In genomic region chr16:50632927-50633800, GRCh38 we compare ENCODE assay signal across 26 cellular contexts. TPM values are rescaled to one million over a fixed set of nuclear protein-coding genes. Genes with fewer than 3 reads are reported as not detected.
DNase-seq lines count a peak whose midpoint lies in the region; ATAC-seq, FAIRE-seq and TF ChIP-seq lines count a peak whose summit lies in the region.
"Had no signal": no experiment of that assay in that cellular context is flagged by ENCODE, and none has a peak within 500 bp of the region (broad histone marks: within the 10 kb centered on the region; RNA-seq: fewer than 3 reads in every experiment).

No MANE protein-coding gene starts in this region.

- TF ChIP-seq POLR2A in K562 (conservative IDR thresholded peaks at IDR 0.05): no peak
- TF ChIP-seq POLR2A in uterus (IDR thresholded peaks at IDR 0.05): no peak

- no peaks in the 10 kb centered on the region for H3K9me3 Mint-ChIP-seq in activated CD4-positive, alpha-beta T cell treated with anti-CD3 and anti-CD28 coated beads for 36 hours (ENCODE audit: low read depth)
- no peaks in the 10 kb centered on the region for H3K9me3 Mint-ChIP-seq in activated CD4-positive, alpha-beta T cell treated with anti-CD3 and anti-CD28 coated beads, Interleukin-2, amount 10 ng/mL, durations not matched to agents 24 days and 14 days
- H3K9me3 Mint-ChIP-seq in nephron progenitor cell: no peaks in the 10 kb centered on the region
- H3K9me3 Mint-ChIP-seq: CD4-positive, CD25-positive, alpha-beta regulatory T cell; CD8-positive, alpha-beta T cell; GM23338; H9 had no signal

- WGBS in K562 (ENCODE audit: insufficient coverage, low coverage, missing lambda C conversion rate): 8% methylated on average over 24 of the region's 30 CpGs

- no peak overlapping the region for H3K27ac ChIP-seq in left ventricle myocardium inferior (replicated peaks)
- no peak overlapping the region for H3K27ac ChIP-seq in K562 (ENCODE audit: extremely low read depth, low read depth, low read length)
- H3K27ac ChIP-seq in uterus: no peak overlapping the region
- H3K27ac ChIP-seq: 22Rv1, BLaER1, C4-2B had no signal

- no peaks in the 10 kb centered on the region for H3K9me1 ChIP-seq in K562 (ENCODE audit: control insufficient read depth, insufficient read depth, low read length)

- H3K27me3 Mint-ChIP-seq in activated CD4-positive, alpha-beta T cell treated with anti-CD3 and anti-CD28 coated beads for 36 hours: no peaks in the 10 kb centered on the region
- H3K27me3 Mint-ChIP-seq in activated CD4-positive, alpha-beta T cell treated with anti-CD3 and anti-CD28 coated beads, Interleukin-2, amount 10 ng/mL, durations not matched to agents 24 days and 14 days: no peaks in the 10 kb centered on the region
- peaks cover 5% of the 10 kb centered on the region for H3K27me3 Mint-ChIP-seq in nephron progenitor cell (ENCODE audit: low read depth, poor library complexity)
- H3K27me3 Mint-ChIP-seq: CD4-positive, CD25-positive, alpha-beta regulatory T cell had no signal

- H3K36me3 ChIP-seq in left ventricle myocardium inferior: no peaks in the 10 kb centered on the region
- H3K36me3 ChIP-seq in K562 (ENCODE audit: control insufficient read depth, insufficient read depth, low read length): no peaks in the 10 kb centered on the region
- H3K36me3 ChIP-seq in uterus: no peaks in the 10 kb centered on the region
- H3K36me3 ChIP-seq: BLaER1 had no signal

- no peak for TF ChIP-seq CTCF in left ventricle myocardium inferior (IDR thresholded peaks at IDR 0.05; ENCODE audit: borderline replicate concordance)
- TF ChIP-seq CTCF in K562 (IDR thresholded peaks at IDR 0.05 in 2 of 3, conservative IDR thresholded peaks at IDR 0.05 in 1 of 3; ENCODE audit: insufficient read depth in 2 of 3, low read depth in 1 of 3, low read length in 3 of 3): 0 out of 6 replicates have a peak, but pooled peaks of 1 of the 3 experiments have one; percentile 8
- no peak for TF ChIP-seq CTCF in nephron progenitor cell (IDR thresholded peaks at IDR 0.05)
- no peak for TF ChIP-seq CTCF in uterus (IDR thresholded peaks at IDR 0.05)

- H3K9me3 ChIP-seq in left ventricle myocardium inferior (replicated peaks): no peaks in the 10 kb centered on the region
- H3K9me3 ChIP-seq in K562 (replicated peaks; ENCODE audit: control insufficient read depth, insufficient read depth, low read depth, low read length): no peaks in the 10 kb centered on the region
- no peaks in the 10 kb centered on the region for H3K9me3 ChIP-seq in uterus
- H3K9me3 ChIP-seq: BLaER1, Caco-2 had no signal

- H3K27me3 ChIP-seq in left ventricle myocardium inferior (ENCODE audit: low read depth) (peaks cover 21% of the 10 kb centered on the region), K562 (ENCODE audit: control insufficient read depth in 2 of 2, insufficient read depth in 2 of 2, low read length in 2 of 2) (peaks cover 6 to 41% of the 10 kb centered on the region in 2 experiments; a peak in 4 of 5 replicates), uterus (no peaks in the 10 kb centered on the region)
- H3K27me3 ChIP-seq: BLaER1 had no signal

- no peak for ATAC-seq in activated CD4-positive, alpha-beta T cell treated with anti-CD3 and anti-CD28 coated beads for 36 hours
- ATAC-seq in Right ventricle myocardium inferior (no peak), K562 (no peak)
- ATAC-seq: CD8-positive, alpha-beta T cell; GM23338; HCT116 had no signal

- no peaks in the 10 kb centered on the region for H3K36me3 Mint-ChIP-seq in activated CD4-positive, alpha-beta T cell treated with anti-CD3 and anti-CD28 coated beads for 36 hours (ENCODE audit: low read depth)
- no peaks in the 10 kb centered on the region for H3K36me3 Mint-ChIP-seq in activated CD4-positive, alpha-beta T cell treated with anti-CD3 and anti-CD28 coated beads, Interleukin-2, amount 10 ng/mL, durations not matched to agents 24 days and 14 days (ENCODE audit: low read depth)
- H3K36me3 Mint-ChIP-seq in nephron progenitor cell (ENCODE audit: low read depth): peaks cover 38% of the 10 kb centered on the region

- in situ Hi-C loops in K562 (cut with MboI): no loop called here

- H3K4me1 Mint-ChIP-seq in activated CD4-positive, alpha-beta T cell treated with anti-CD3 and anti-CD28 coated beads for 36 hours: peaks cover 3% of the 10 kb centered on the region
- H3K4me1 Mint-ChIP-seq in activated CD4-positive, alpha-beta T cell treated with anti-CD3 and anti-CD28 coated beads, Interleukin-2, amount 10 ng/mL, durations not matched to agents 24 days and 14 days: peaks cover 2% of the 10 kb centered on the region
- peaks cover 45% of the 10 kb centered on the region for H3K4me1 Mint-ChIP-seq in nephron progenitor cell
- H3K4me1 Mint-ChIP-seq: GM23338 had no signal

- no peak overlapping the region for H2AFZ ChIP-seq in K562 (ENCODE audit: low read depth, low read length)
- H2AFZ ChIP-seq: GM23338 had no signal

- no peaks in the 10 kb centered on the region for H3K79me2 ChIP-seq in K562 (ENCODE audit: control insufficient read depth, insufficient read depth, low read length)

- DNase-seq in activated CD4-positive, alpha-beta T cell treated with anti-CD3 and anti-CD28 coated beads for 36 hours: no peak
- no peak for DNase-seq in activated CD4-positive, alpha-beta T cell treated with anti-CD3 and anti-CD28 coated beads, Interleukin-2, amount 10 ng/mL, durations not matched to agents 24 days and 14 days
- peak; percentile 4 for DNase-seq in Right ventricle myocardium inferior (ENCODE audit: missing footprints)
- DNase-seq in left ventricle myocardium inferior: no peak
- DNase-seq in K562 (ENCODE audit: extremely low read depth in 1 of 4, low spot score in 3 of 4): no peak
- no peak for DNase-seq in nephron progenitor cell
- DNase-seq in ureter (ENCODE audit: low spot score): no peak
- DNase-seq in uterus: no peak
- DNase-seq: Caco-2; CD4-positive, CD25-positive, alpha-beta regulatory T cell; CD8-positive, alpha-beta T cell; DMS153; DND-41; H9 had no signal

- POLR2A ChIA-PET in activated CD4-positive, alpha-beta T cell treated with anti-CD3 and anti-CD28 coated beads for 36 hours (lab: Charles Lee): no interaction called here
- POLR2A ChIA-PET in K562 (lab: Yijun Ruan, JAX): interaction anchor here (0.6 kb wide), 2 partner anchors 98 to 261 kb away, joined by 3 read pairs; no protein-coding TSS in a partner anchor

- H3K27ac Mint-ChIP-seq in activated CD4-positive, alpha-beta T cell treated with anti-CD3 and anti-CD28 coated beads for 36 hours: peak overlapping the region; percentile 23
- H3K27ac Mint-ChIP-seq in activated CD4-positive, alpha-beta T cell treated with anti-CD3 and anti-CD28 coated beads, Interleukin-2, amount 10 ng/mL, durations not matched to agents 24 days and 14 days: no peak overlapping the region
- H3K27ac Mint-ChIP-seq in nephron progenitor cell: peak overlapping the region; percentile 50
- H3K27ac Mint-ChIP-seq: B cell; CD4-positive, CD25-positive, alpha-beta regulatory T cell; CD8-positive, alpha-beta T cell; GM23338 had no signal

- FAIRE-seq in K562 (lab: Jason Lieb, UNC): no peak
- FAIRE-seq: A204.1, G401.6, GM12892, GM19239 had no signal

- H3K4me3 ChIP-seq in left ventricle myocardium inferior (no peak overlapping the region), K562 (no peak overlapping the region), uterus (no peak overlapping the region)
- H3K4me3 ChIP-seq: BLaER1, GM23338 had no signal

- H3K4me2 ChIP-seq in K562 (ENCODE audit: insufficient read depth, low read length): no peak overlapping the region
- H3K4me2 ChIP-seq: BLaER1, GM23338 had no signal

- H3K9ac ChIP-seq in K562 (ENCODE audit: insufficient read depth in 1 of 2, low read depth in 2 of 2, low read length in 2 of 2): no peak overlapping the region
- H3K9ac ChIP-seq: BLaER1 had no signal

- no peaks in the 10 kb centered on the region for H4K20me1 ChIP-seq in K562 (replicated peaks; ENCODE audit: control insufficient read depth, insufficient read depth, low read length)
- H4K20me1 ChIP-seq: BLaER1 had no signal

- H3K4me3 Mint-ChIP-seq in activated CD4-positive, alpha-beta T cell treated with anti-CD3 and anti-CD28 coated beads for 36 hours: no peak overlapping the region
- H3K4me3 Mint-ChIP-seq in activated CD4-positive, alpha-beta T cell treated with anti-CD3 and anti-CD28 coated beads, Interleukin-2, amount 10 ng/mL, durations not matched to agents 24 days and 14 days: no peak overlapping the region
- H3K4me3 Mint-ChIP-seq in nephron progenitor cell: no peak overlapping the region
- H3K4me3 Mint-ChIP-seq: B cell; CD4-positive, CD25-positive, alpha-beta regulatory T cell; CD8-positive, alpha-beta T cell; GM23338; H9 had no signal

- no peak for TF ChIP-seq RAD21 in K562 (CRISPR knock-in tag; conservative IDR thresholded peaks at IDR 0.05 in 1 of 2, IDR thresholded peaks at IDR 0.05 in 1 of 2)

- no TSS peak for BruUV-seq in K562 (replicated peaks; lab: Mats Ljungman, UMichigan)

- CTCF ChIA-PET in activated CD4-positive, alpha-beta T cell treated with anti-CD3 and anti-CD28 coated beads for 36 hours (lab: Charles Lee): no interaction called here
- CTCF ChIA-PET in K562 (lab: Yijun Ruan, JAX; ENCODE audit: low intra/inter-chr PET ratio): no interaction called here

- H3K4me1 ChIP-seq in left ventricle myocardium inferior (no peaks in the 10 kb centered on the region), K562 (replicated peaks in 1 of 2; ENCODE audit: control insufficient read depth in 2 of 2, insufficient read depth in 2 of 2, low read length in 2 of 2) (peaks cover 0 to 7% of the 10 kb centered on the region in 2 experiments; a peak in 2 of 5 replicates), uterus (no peaks in the 10 kb centered on the region)
- H3K4me1 ChIP-seq: Caco-2 had no signal

- no peak for TF ChIP-seq EP300 in K562 (IDR thresholded peaks at IDR 0.05; ENCODE audit: low read length)

- intact Hi-C loops in activated CD4-positive, alpha-beta T cell treated with anti-CD3 and anti-CD28 coated beads for 36 hours (cut with DNase I, micrococcal nuclease): no loop called here
- intact Hi-C loops in activated CD4-positive, alpha-beta T cell treated with anti-CD3 and anti-CD28 coated beads, Interleukin-2, amount 10 ng/mL, durations not matched to agents 24 days and 14 days (cut with micrococcal nuclease): no loop called here
- intact Hi-C loops in Right ventricle myocardium inferior (cut with DNase I) (no loop called here), left ventricle myocardium inferior (cut with micrococcal nuclease) (no loop called here), K562 (cut with micrococcal nuclease) (no loop called here), uterus (cut with DNase I; ENCODE audit: low total_unique reads) (no loop called here)

RNA-seq across cellular contexts. Expression of gene SNX20, which starts 47.9 kb away (rescaled TPM):
- total RNA-seq in activated CD4-positive, alpha-beta T cell treated with anti-CD3 and anti-CD28 coated beads for 36 hours: 10 to 100 TPM; 43.3 to 48.9 TPM
- 33.3 and 34.9 TPM in 2 replicates for total RNA-seq in activated CD4-positive, alpha-beta T cell treated with anti-CD3 and anti-CD28 coated beads, Interleukin-2, amount 10 ng/mL, durations not matched to agents 24 days and 14 days
- total RNA-seq in Right ventricle myocardium inferior: 0.95 TPM
- total RNA-seq in left ventricle myocardium inferior: 0.69 TPM
- not detected in 2 replicates for total RNA-seq in K562 (2011; cell fraction: chromatin; rRNA removed; ENCODE audit: low replicate concordance)
- total RNA-seq in K562 (2011; cell fraction: nucleolus; rRNA removed): not detected in 2 replicates
- total RNA-seq in K562 (2011; cell fraction: nucleoplasm; rRNA removed): not detected in 2 replicates
- total RNA-seq in K562 (2014; rRNA removed): not detected in 2 replicates
- not detected in 2 replicates for total RNA-seq in K562 (2014; rRNA removed; fragmentation: Illumina TruSeq; extraction: Trizol)
- 0.04 TPM in 2 replicates for total RNA-seq in K562 (2015; rRNA removed; fragmentation: Illumina TruSeq; extraction: Trizol)
- 0.07 and 0.13 TPM in 2 replicates for total RNA-seq in K562 (2021)
- not detected in 2 replicates for polyA plus RNA-seq in K562 (2011; rRNA removed)
- not detected in 2 replicates for polyA plus RNA-seq in K562 (2011; cell fraction: cytosol; rRNA removed)
- not detected in 2 replicates for polyA plus RNA-seq in K562 (2011; cell fraction: nucleus; rRNA removed)
- 0.03 TPM in 1 of 2 replicates, not detected in the other for polyA plus RNA-seq in K562 (2012)
- not detected in 2 replicates for polyA plus RNA-seq in K562 (2014; fragmentation: Illumina TruSeq; extraction: Trizol)
- polyA plus RNA-seq in K562 (2014; fragmentation: Nextera tagmentation; extraction: Ambion mirVana): not detected
- not detected in 2 replicates for polyA plus RNA-seq in K562 (2014; rRNA removed)
- polyA minus RNA-seq in K562 (2011; rRNA and poly(A)+ RNA removed): not detected in 2 replicates
- not detected in 2 replicates for polyA minus RNA-seq in K562 (2011; cell fraction: cytosol; rRNA and poly(A)+ RNA removed)
- polyA minus RNA-seq in K562 (2011; cell fraction: nucleus; rRNA and poly(A)+ RNA removed): not detected in 2 replicates
- total RNA-seq in ureter: 1.8 TPM
- total RNA-seq in uterus: 1 to 10 TPM in 3 of 4 donors, under 1 TPM in 1; 0.76 to 7.7 (median 4.4) TPM
- total RNA-seq: Caco-2, GM23338, H4, H9 had no signal
- polyA plus RNA-seq: AG04450, GM23338 had no signal
